In the genomic region with DNA sequence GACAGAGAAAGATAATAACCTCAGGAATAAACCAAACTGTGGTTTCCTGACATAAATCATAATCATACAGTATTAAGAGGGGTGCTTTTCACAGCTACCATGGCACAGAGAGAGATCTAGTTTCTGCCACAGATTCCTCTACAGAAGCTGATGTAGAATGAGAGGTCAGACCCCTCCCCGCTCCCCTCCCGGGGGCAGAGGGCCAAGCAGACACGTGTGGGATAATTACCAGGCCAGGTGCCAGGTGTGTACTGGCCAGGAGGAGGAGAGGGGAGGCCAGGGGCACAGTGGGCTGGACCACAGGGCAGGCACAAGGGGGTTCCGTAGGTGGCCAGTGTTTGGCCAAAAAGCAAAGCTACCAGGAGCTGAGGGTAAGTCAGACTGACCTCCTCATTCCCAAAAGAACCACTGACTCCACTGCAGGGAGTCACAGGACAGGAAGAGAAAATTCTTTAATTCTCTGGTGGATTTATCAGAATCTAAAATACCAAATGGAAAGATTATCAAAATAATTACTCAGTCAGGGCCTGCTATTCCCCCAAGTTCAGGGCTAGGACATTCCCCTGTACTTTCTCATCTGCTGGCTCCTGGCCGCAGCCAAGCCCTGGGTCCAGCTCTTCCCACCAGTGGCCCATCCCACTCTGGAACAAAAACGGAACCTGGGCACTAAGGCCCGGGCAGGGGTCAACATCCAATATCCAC, we compare ENCODE assay signal across 9 cellular contexts. TPM values are rescaled to one million over a fixed set of nuclear protein-coding genes. Genes with fewer than 3 reads are reported as not detected.
DNase-seq lines count a peak whose midpoint lies in the region; ATAC-seq and TF ChIP-seq lines count a peak whose summit lies in the region.
"Had no signal": no experiment of that assay in that cellular context is flagged by ENCODE, and none has a peak within 500 bp of the region (broad histone marks: within the 10 kb centered on the region; RNA-seq: fewer than 3 reads in every experiment).

No MANE protein-coding gene starts in this region.

- H3K27ac ChIP-seq in coronary artery, result peak overlapping the region; percentile 90
- H3K27ac ChIP-seq in A673 (ENCODE audit: low read depth, low read length, poor library complexity, severe bottlenecking), result no peak overlapping the region
- H3K27ac ChIP-seq: KMS-11 had no signal

- peaks cover 2% of the 10 kb centered on the region for H3K36me3 Mint-ChIP-seq in nephron (ENCODE audit: low read depth)

- peaks cover 80% of the 10 kb centered on the region for H3K4me1 ChIP-seq in Loucy (ENCODE audit: insufficient read depth, low read length, poor library complexity, severe bottlenecking)
- H3K4me1 ChIP-seq in A673 (ENCODE audit: insufficient read depth, low read length, poor library complexity, severe bottlenecking), result peaks cover 17% of the 10 kb centered on the region

- peak; percentile 10 for DNase-seq in AG08395 (ENCODE audit: low spot score)
- DNase-seq in coronary artery (ENCODE audit: low spot score), result peak; percentile 82
- no peak for DNase-seq in NCI-H2171 treated with DMSO at 0.1 percent for 48 hours (lab: John Stamatoyannopoulos, UW)
- no peak for DNase-seq in A673 (ENCODE audit: low spot score)

- H3K4me2 ChIP-seq in Loucy (ENCODE audit: low read depth, low read length, poor library complexity, severe bottlenecking), result peak overlapping the region; percentile 89
- H3K4me2 ChIP-seq: KMS-11 had no signal

- no peaks in the 10 kb centered on the region for H3K9me3 Mint-ChIP-seq in nephron

- CTCF ChIA-PET in A673 (lab: Charles Lee), result no interaction called here

- H2AFZ ChIP-seq in Loucy (ENCODE audit: low read length), result no peak overlapping the region

- no peaks in the 10 kb centered on the region for H3K9me2 ChIP-seq in Loucy (replicated peaks; ENCODE audit: low read depth, low read length)

- peak overlapping the region in 2 of 3 experiments; percentile 12 to 35 for H3K27ac Mint-ChIP-seq in nephron

- H3K9me3 ChIP-seq in Loucy (ENCODE audit: insufficient read depth, low read depth, low read length) (no peaks in the 10 kb centered on the region), A673 (ENCODE audit: low read depth, low read length, poor library complexity, severe bottlenecking) (no peaks in the 10 kb centered on the region)

- POLR2A ChIA-PET in A673 (lab: Charles Lee; ENCODE audit: low non-redundant PET), result no interaction called here

- H3K4me3 Mint-ChIP-seq in nephron, result no peak overlapping the region

- H3K4me3 ChIP-seq in Loucy (ENCODE audit: low read length, poor library complexity, severe bottlenecking) (peak overlapping the region; percentile 76), coronary artery (peak overlapping the region; percentile 49), A673 (ENCODE audit: low read depth, low read length, poor library complexity, severe bottlenecking) (no peak overlapping the region)

- peaks cover 28% of the 10 kb centered on the region for H3K4me1 Mint-ChIP-seq in nephron

- 0 out of 2 replicates have a peak, but pooled peaks cover 5% of the 10 kb centered on the region for H3F3A ChIP-seq in Loucy (ENCODE audit: low read depth)

- H3K27me3 Mint-ChIP-seq in nephron (ENCODE audit: low read depth), result peaks cover 12% of the 10 kb centered on the region

- no peak for TF ChIP-seq CTCF in Loucy (conservative IDR thresholded peaks at IDR 0.05; ENCODE audit: low read length)
- no peak for TF ChIP-seq CTCF in coronary artery (IDR thresholded peaks at IDR 0.05)
- no peak for TF ChIP-seq CTCF in nephron (IDR thresholded peaks at IDR 0.05; ENCODE audit: unreplicated experiment in 3 of 3)
- TF ChIP-seq CTCF in A673 (conservative IDR thresholded peaks at IDR 0.05; ENCODE audit: low read depth, low read length), result no peak

- H3K79me2 ChIP-seq in Loucy (ENCODE audit: insufficient read depth, low read length), result peaks cover 43% of the 10 kb centered on the region

- no TSS peak for BruUV-seq in A673 (replicated peaks; lab: Mats Ljungman, UMichigan)

- H3K27me3 ChIP-seq in Loucy (ENCODE audit: insufficient read depth, low read length, poor library complexity, severe bottlenecking), result no peaks in the 10 kb centered on the region
- H3K27me3 ChIP-seq in A673 (replicated peaks; ENCODE audit: insufficient read depth, low read depth, low read length, poor library complexity), result no peaks in the 10 kb centered on the region

- intact Hi-C loops in A673 (cut with micrococcal nuclease; ENCODE audit: unreplicated experiment), result no loop called here

- no peaks in the 10 kb centered on the region for H4K20me1 ChIP-seq in Loucy (ENCODE audit: insufficient read depth, low read length, poor library complexity, severe bottlenecking)

- H3K9ac ChIP-seq in Loucy (ENCODE audit: low read depth, low read length, poor library complexity, severe bottlenecking), result peak overlapping the region; percentile 92
- H3K9ac ChIP-seq: KMS-11 had no signal

- ATAC-seq in HG03442 (IDR thresholded peaks at IDR 0.05; ENCODE audit: unreplicated experiment) (no peak), GM19463 (IDR thresholded peaks at IDR 0.05; ENCODE audit: unreplicated experiment) (no peak)

- no peaks in the 10 kb centered on the region for H3K36me3 ChIP-seq in Loucy (ENCODE audit: insufficient read depth, low read length)
- no peaks in the 10 kb centered on the region for H3K36me3 ChIP-seq in A673 (ENCODE audit: insufficient read depth, low read length, poor library complexity, severe bottlenecking)

RNA-seq across cellular contexts. Expression of a gene that starts 30.0 kb away (rescaled TPM):
- 9.2 and 10.8 TPM in 2 replicates for total RNA-seq in A673 (2021)

RNA-seq across cellular contexts. Expression of a gene that starts 44.6 kb away (rescaled TPM):
- total RNA-seq in A673 (2021), result 16.7 and 17.8 TPM in 2 replicates

Comparison
In these comparisons a context has a peak if more than half of its experiments do, and no peak if none do; other contexts are left out.
1. DNase-seq: peak in AG08395 (single experiment) and coronary artery (single experiment); none in NCI-H2171 treated with DMSO at 0.1 percent for 48 hours (single experiment) and A673 (single experiment).